In genomic region chr15:34336333-34336732, GRCh38 we compare ENCODE assay signal across 1 cellular context.
A peak's percentile ranks its signal among the peaks of the same experiment; 100 is the strongest.
TF ChIP-seq lines count a peak whose summit lies in the region.

No MANE protein-coding gene starts in this region.

TF ChIP-seq in GM12878, 131 proteins besides CTCF, POLR2A, EP300 and RAD21:
- TF ChIP-seq RUNX3 (IDR thresholded peaks at IDR 0.05; ENCODE audit: low read length) = peak; percentile 65
- TF ChIP-seq IKZF1 (conservative IDR thresholded peaks at IDR 0.05) = peak; percentile 34; the same call in 1 of the 2 replicates
- peak; percentile 29 for TF ChIP-seq MEF2B (IDR thresholded peaks at IDR 0.05; ENCODE audit: partially characterized antibody, poor library complexity, severe bottlenecking)
- TF ChIP-seq ZBTB4 (CRISPR knock-in tag; IDR thresholded peaks at IDR 0.05) = peak; percentile 86; the same call in 1 of the 2 replicates
- TF ChIP-seq NR2F1 (conservative IDR thresholded peaks at IDR 0.05) = 0 out of 2 replicates have a peak, but pooled peaks have one; percentile 22
- TF ChIP-seq BCL11A (IDR thresholded peaks at IDR 0.05; ENCODE audit: low read depth, low read length) = no peak
- peak; percentile 39; the same call in 1 of the 3 replicates for TF ChIP-seq POU2F2 (IDR thresholded peaks at IDR 0.05; ENCODE audit: borderline replicate concordance, low read depth, low read length)
- no peak for TF ChIP-seq GATAD2B (conservative IDR thresholded peaks at IDR 0.05; ENCODE audit: low read depth)
- 0 out of 2 replicates have a peak, but pooled peaks have one; percentile 14 for TF ChIP-seq IRF4 (IDR thresholded peaks at IDR 0.05; ENCODE audit: low read depth, low read length)
- TF ChIP-seq PRDM15 (CRISPR knock-in tag; IDR thresholded peaks at IDR 0.05) = peak; percentile 83
- TF ChIP-seq YY1 (IDR thresholded peaks at IDR 0.05; ENCODE audit: low read depth, low read length) = peak; percentile 82
- no peak for TF ChIP-seq KDM1A (IDR thresholded peaks at IDR 0.05; ENCODE audit: borderline replicate concordance)
- no peak for TF ChIP-seq SREBF2 (IDR thresholded peaks at IDR 0.05; ENCODE audit: low read length)
- 0 out of 2 replicates have a peak, but pooled peaks have one; percentile 26 for TF ChIP-seq EED (IDR thresholded peaks at IDR 0.05; ENCODE audit: low read depth)
- TF ChIP-seq ZBTB11 (CRISPR knock-in tag; IDR thresholded peaks at IDR 0.05) = no peak
- peak; percentile 99 for TF ChIP-seq ZNF592 (IDR thresholded peaks at IDR 0.05)
- no peak for TF ChIP-seq POLR2AphosphoS5 (IDR thresholded peaks at IDR 0.05; ENCODE audit: low read length)
- peak; percentile 43 to 52; a peak in 3 of 4 replicates for TF ChIP-seq IKZF2 (IDR thresholded peaks at IDR 0.05)
- TF ChIP-seq ETV6 (conservative IDR thresholded peaks at IDR 0.05 in 1 of 2, IDR thresholded peaks at IDR 0.05 in 1 of 2; ENCODE audit: borderline replicate concordance in 1 of 2, low read depth in 1 of 2) = peak in 1 of 2 experiments; percentile 26; a peak in 1 of 4 replicates
- TF ChIP-seq ZNF687 (IDR thresholded peaks at IDR 0.05) = peak; percentile 99
- TF ChIP-seq MTA2 (IDR thresholded peaks at IDR 0.05; ENCODE audit: low read depth) = no peak; the same call in 1 of the 2 replicates
- peak; percentile 21; the same call in 1 of the 2 replicates for TF ChIP-seq PKNOX1 (IDR thresholded peaks at IDR 0.05)
- 0 out of 2 replicates have a peak, but pooled peaks have one; percentile 23 for TF ChIP-seq ATF7 (IDR thresholded peaks at IDR 0.05; ENCODE audit: low read depth)
